8 cellular contexts compared by ENCODE assay signal in genomic region chr16:1723450-1724147, GRCh38. TPM values are rescaled to one million over a fixed set of nuclear protein-coding genes. Genes with fewer than 3 reads are reported as not detected.
DNase-seq lines count a peak whose midpoint lies in the region; ATAC-seq, FAIRE-seq and TF ChIP-seq lines count a peak whose summit lies in the region.

No MANE protein-coding gene starts in this region.

- POLR2A ChIA-PET in A549 (lab: Yijun Ruan, JAX): interaction anchor here (1.0 to 1.1 kb wide), 2 partner anchors 22 to 46 kb away, joined by 3 to 5 read pairs; partner anchors contain the start of gene JPT2

- H3K4me1 ChIP-seq in A549: peaks cover 40% of the 10 kb centered on the region
- H3K4me1 ChIP-seq in Peyer's patch: peaks cover 3 to 34% (median 20%) of the 10 kb centered on the region in 4 donors

- peak; percentile 77 for TF ChIP-seq CTCF in A549 (IDR thresholded peaks at IDR 0.05)
- TF ChIP-seq CTCF in GM10266 (IDR thresholded peaks at IDR 0.05; ENCODE audit: control insufficient read depth, insufficient read depth, low read depth, missing control alignments): peak; percentile 75
- TF ChIP-seq CTCF in Peyer's patch (IDR thresholded peaks at IDR 0.05): peak; percentile 61 to 82 (median 68)

- no peak overlapping the region for H3K4me3 ChIP-seq in A549
- no peak overlapping the region for H3K4me3 ChIP-seq in Peyer's patch

- TF ChIP-seq EP300 in A549 (IDR thresholded peaks at IDR 0.05): no peak

- H3K4me2 ChIP-seq in A549: peak overlapping the region; percentile 30; the same call in 2 of the 3 replicates

- peaks cover 0 to 37% (median 0%) of the 10 kb centered on the region in 3 donors for H3K36me3 ChIP-seq in Peyer's patch

- no peaks in the 10 kb centered on the region for H3K27me3 ChIP-seq in Peyer's patch

- no peak for TF ChIP-seq POLR2A in A549 (IDR thresholded peaks at IDR 0.05; ENCODE audit: low read length)
- no peak for TF ChIP-seq POLR2A in Peyer's patch (IDR thresholded peaks at IDR 0.05)

- peak overlapping the region; percentile 71 to 86 for H3K27ac ChIP-seq in A549
- H3K27ac ChIP-seq in Peyer's patch: peak overlapping the region in 2 of 4 donors; percentile 52 to 60

- FAIRE-seq in A549 (lab: Jason Lieb, UNC): no peak

- CTCF ChIA-PET in A549 (lab: Yijun Ruan, JAX): interaction anchor here (0.6 to 2.2 kb wide), 21 partner anchors 8 to 262 kb away, joined by 3 to 7 read pairs (median 3); partner anchors contain the start of gene JPT2

- DNase-seq in A549 (ENCODE audit: low read depth in 1 of 2, low spot score in 1 of 2) (peak; percentile 40 to 41), GM10266 (ENCODE audit: extremely low spot score) (peak; percentile 71), Peyer's patch (peak in 2 of 3 donors; percentile 58 to 72), amniotic epithelial cell (ENCODE audit: low read depth) (peak; percentile 31), hippocampal formation (lab: John Stamatoyannopoulos, UW) (peak; percentile 28 to 36), NCI-H1105 treated with DMSO at 0.1 percent for 48 hours (lab: John Stamatoyannopoulos, UW) (no peak), NCI-H2171 (lab: John Stamatoyannopoulos, UW) (no peak)
- DNase-seq in stimulated activated CD4-positive, alpha-beta T cell treated with anti-CD3 and anti-CD28 coated beads, Interleukin-2, amount 100 ng/mL, for 48 hours: peak; percentile 38 to 43

- peak in 1 of 2 experiments; percentile 66; a peak in 3 of 6 replicates for ATAC-seq in A549

- TF ChIP-seq RAD21 in A549 (conservative IDR thresholded peaks at IDR 0.05 in 1 of 2, IDR thresholded peaks at IDR 0.05 in 1 of 2): peak; percentile 53 to 60; a peak in 4 of 5 replicates

- 39% methylated on average over 6 of the region's 6 CpGs for WGBS in A549 (ENCODE audit: missing lambda C conversion rate)

- H3K9me3 ChIP-seq in A549: no peaks in the 10 kb centered on the region
- H3K9me3 ChIP-seq in Peyer's patch: no peaks in the 10 kb centered on the region

TF ChIP-seq in A549, 52 proteins besides CTCF, POLR2A, EP300 and RAD21:
- TF ChIP-seq SMC3 (IDR thresholded peaks at IDR 0.05) (peak; percentile 61), MAZ (IDR thresholded peaks at IDR 0.05; ENCODE audit: borderline replicate concordance, low read depth, low read length) (no peak)

RNA-seq across cellular contexts. Expression of gene MAPK8IP3, which starts 17.6 kb away (rescaled TPM):
- polyA plus RNA-seq in A549 (2011; rRNA removed) (12.0 and 13.4 TPM in 2 replicates), A549 (2017; fragmentation: RNase III; extraction: RNeasy Plus Mini Kit Qiagen cat#74134 plus additional on column Dnase treatment) (48.2 to 55.1 TPM (median 53.3 TPM) in 3 replicates)
- 25.1 and 30.1 TPM in 2 replicates for polyA plus RNA-seq in A549 (2012; cell fraction: cytosol; rRNA removed)
- polyA plus RNA-seq in A549 (2012; cell fraction: nucleus; rRNA removed): 244 and 330 TPM in 2 replicates
- polyA minus RNA-seq in A549 (2011; rRNA and poly(A)+ RNA removed): 16.5 and 17.9 TPM in 2 replicates
- 100 to 1,000 TPM in 3 of 4 donors, 10 to 100 TPM in 1; 78.1 to 456 (median 193) TPM for total RNA-seq in Peyer's patch

RNA-seq across cellular contexts. Expression of gene JPT2, which starts 45.5 kb away (rescaled TPM):
- polyA plus RNA-seq in A549 (2011; rRNA removed): 91.6 and 97.6 TPM in 2 replicates
- polyA plus RNA-seq in A549 (2012; cell fraction: cytosol; rRNA removed): 85.5 and 90.9 TPM in 2 replicates
- polyA plus RNA-seq in A549 (2012; cell fraction: nucleus; rRNA removed): 56.5 and 60.3 TPM in 2 replicates
- polyA plus RNA-seq in A549 (2017; fragmentation: RNase III; extraction: RNeasy Plus Mini Kit Qiagen cat#74134 plus additional on column Dnase treatment): 139 to 156 TPM (median 150 TPM) in 3 replicates
- polyA minus RNA-seq in A549 (2011; rRNA and poly(A)+ RNA removed): 47.2 and 50.9 TPM in 2 replicates
- total RNA-seq in Peyer's patch: 10 to 100 TPM; 22.7 to 32.3 (median 25.0) TPM

RNA-seq across cellular contexts. Expression of gene NME3, which starts 47.7 kb away (rescaled TPM):
- 15.2 and 15.7 TPM in 2 replicates for polyA plus RNA-seq in A549 (2011; rRNA removed)
- 64.9 and 82.8 TPM in 2 replicates for polyA plus RNA-seq in A549 (2012; cell fraction: cytosol; rRNA removed)
- polyA plus RNA-seq in A549 (2012; cell fraction: nucleus; rRNA removed): 175 and 253 TPM in 2 replicates
- 46.4 to 59.2 TPM (median 49.9 TPM) in 3 replicates for polyA plus RNA-seq in A549 (2017; fragmentation: RNase III; extraction: RNeasy Plus Mini Kit Qiagen cat#74134 plus additional on column Dnase treatment)
- polyA minus RNA-seq in A549 (2011; rRNA and poly(A)+ RNA removed): 2.2 and 3.0 TPM in 2 replicates
- 100 to 1,000 TPM in 3 of 4 donors, 10 to 100 TPM in 1; 69.3 to 150 (median 126) TPM for total RNA-seq in Peyer's patch

RNA-seq across cellular contexts. Expression of gene EME2, which starts 49.0 kb away (rescaled TPM):
- polyA plus RNA-seq in A549 (2011; rRNA removed): 2.9 and 3.7 TPM in 2 replicates
- polyA plus RNA-seq in A549 (2012; cell fraction: cytosol; rRNA removed): 7.0 and 8.9 TPM in 2 replicates
- polyA plus RNA-seq in A549 (2012; cell fraction: nucleus; rRNA removed): 77.2 and 97.0 TPM in 2 replicates
- 13.0 to 17.3 TPM (median 16.5 TPM) in 3 replicates for polyA plus RNA-seq in A549 (2017; fragmentation: RNase III; extraction: RNeasy Plus Mini Kit Qiagen cat#74134 plus additional on column Dnase treatment)
- 3.7 and 3.8 TPM in 2 replicates for polyA minus RNA-seq in A549 (2011; rRNA and poly(A)+ RNA removed)
- 10 to 100 TPM; 54.6 to 99.9 (median 67.0) TPM for total RNA-seq in Peyer's patch

RNA-seq across cellular contexts. Expression of gene MRPS34, which starts 49.3 kb away (rescaled TPM):
- polyA plus RNA-seq in A549 (2011; rRNA removed) (105 and 118 TPM in 2 replicates), A549 (2017; fragmentation: RNase III; extraction: RNeasy Plus Mini Kit Qiagen cat#74134 plus additional on column Dnase treatment) (210 to 220 TPM (median 214 TPM) in 3 replicates)
- 247 and 255 TPM in 2 replicates for polyA plus RNA-seq in A549 (2012; cell fraction: cytosol; rRNA removed)
- 134 and 202 TPM in 2 replicates for polyA plus RNA-seq in A549 (2012; cell fraction: nucleus; rRNA removed)
- polyA minus RNA-seq in A549 (2011; rRNA and poly(A)+ RNA removed): 33.4 and 34.5 TPM in 2 replicates
- 100 to 1,000 TPM in 1 of 4 donors, 10 to 100 TPM in 3; 67.6 to 114 (median 82.3) TPM for total RNA-seq in Peyer's patch

Comparison
In these comparisons a context has a peak if more than half of its experiments do, and no peak if none do; other contexts are left out.
1. DNase-seq: peak in A549 (2 of 2), GM10266 (single experiment), Peyer's patch (2 of 3), amniotic epithelial cell (single experiment), hippocampal formation (2 of 2) and stimulated activated CD4-positive, alpha-beta T cell treated with anti-CD3 and anti-CD28 coated beads, Interleukin-2, amount 100 ng/mL, for 48 hours (2 of 2); none in NCI-H1105 treated with DMSO at 0.1 percent for 48 hours (single experiment) and NCI-H2171 (single experiment).
2. Peak in every context shown above with its lines, with median percentiles within 50 percentile points of each other: CTCF ChIP-seq.